ENCODE assay signal across 13 cellular contexts in genomic region chr17:17082878-17083277, GRCh38.
"Had no signal": no experiment of that assay in that cellular context is flagged by ENCODE, and none has a peak within 500 bp of the region (broad histone marks: within the 10 kb centered on the region; RNA-seq: fewer than 3 reads in every experiment).

No MANE protein-coding gene starts in this region.

- H3K9ac ChIP-seq: parathyroid adenoma had no signal

- ATAC-seq: esophagus mucosa; stimulated activated naive B cell treated with anti-CD40 and anti-IgM and Interleukin-4, amounts not matched to agents 10 μg/mL and 1 μg/mL and 100 μg/mL, for 72 hours had no signal

- H3K36me3 ChIP-seq: uterus had no signal

- H3K27ac Mint-ChIP-seq: activated B cell treated with CpG ODN at 0.5 μM for 24 hours; stimulated activated naive B cell treated with anti-CD40 and anti-IgM and Interleukin-4, amounts not matched to agents 10 μg/mL and 1 μg/mL and 100 μg/mL, for 72 hours; T-helper 2 cell treated with Interferon-gamma antibody and Interleukin-4, amounts not matched to agents 5 μg/mL and 100 μg/mL, for 36 hours had no signal

- H3K27me3 Mint-ChIP-seq: activated B cell treated with CpG ODN at 0.5 μM for 24 hours; stimulated activated naive B cell treated with anti-CD40 and anti-IgM and Interleukin-4, amounts not matched to agents 10 μg/mL and 1 μg/mL and 100 μg/mL, for 72 hours had no signal

- H3K27ac ChIP-seq: neutrophil, parathyroid adenoma had no signal

- DNase-seq: activated B cell treated with CpG ODN at 0.5 μM for 24 hours; activated naive CD4-positive, alpha-beta T cell treated with Interleukin-2 at 50 U/mL for 16 hours; retina; stimulated activated CD4-positive, alpha-beta T cell treated with anti-CD3 and anti-CD28 coated beads, Interleukin-15, amount 100 ng/mL, for 24 hours; stimulated activated CD4-positive, alpha-beta T cell treated with anti-CD3 and anti-CD28 coated beads, Interleukin-4, amount 100 ng/mL, for 1 hour; stimulated activated naive B cell treated with anti-CD40 and anti-IgM and Interleukin-4, amounts not matched to agents 10 μg/mL and 1 μg/mL and 100 μg/mL, for 72 hours; tibial artery had no signal

- H3K9me3 Mint-ChIP-seq: activated B cell treated with CpG ODN at 0.5 μM for 24 hours; stimulated activated naive B cell treated with anti-CD40 and anti-IgM and Interleukin-4, amounts not matched to agents 10 μg/mL and 1 μg/mL and 100 μg/mL, for 72 hours; T-helper 2 cell treated with Interferon-gamma antibody and Interleukin-4, amounts not matched to agents 5 μg/mL and 100 μg/mL, for 36 hours had no signal

- H3K27me3 ChIP-seq: dorsolateral prefrontal cortex, neutrophil, tibial artery, uterus had no signal

- H3K4me3 ChIP-seq: dorsolateral prefrontal cortex, tibial artery, uterus had no signal

- H3K9me3 ChIP-seq: neutrophil, tibial artery, uterus had no signal

- H2AFZ ChIP-seq: parathyroid adenoma had no signal

- H3K4me3 Mint-ChIP-seq: activated B cell treated with CpG ODN at 0.5 μM for 24 hours; stimulated activated naive B cell treated with anti-CD40 and anti-IgM and Interleukin-4, amounts not matched to agents 10 μg/mL and 1 μg/mL and 100 μg/mL, for 72 hours; T-helper 2 cell treated with Interferon-gamma antibody and Interleukin-4, amounts not matched to agents 5 μg/mL and 100 μg/mL, for 36 hours had no signal
